ENCODE assay signal across 38 cellular contexts in the genomic region with DNA sequence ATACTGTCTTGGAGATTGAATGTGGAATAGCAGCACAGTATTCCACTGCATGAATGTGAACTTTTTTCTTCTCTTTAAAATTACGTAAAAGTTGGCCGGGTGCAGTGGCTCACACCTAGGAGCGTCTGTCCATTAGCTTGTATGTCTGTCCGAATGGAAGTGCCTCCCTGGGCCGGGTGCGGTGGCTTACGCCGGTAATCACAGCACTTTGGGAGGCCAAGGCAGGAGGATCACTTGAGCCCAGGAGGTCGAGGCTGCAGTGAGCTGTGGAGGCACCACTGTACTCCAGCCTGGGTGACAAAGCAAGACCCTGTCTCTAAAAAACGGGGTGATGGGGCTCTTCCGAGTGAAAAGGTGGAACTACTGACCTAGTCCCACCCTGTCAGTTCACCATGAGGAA. TPM values are rescaled to one million over a fixed set of nuclear protein-coding genes. Genes with fewer than 3 reads are reported as not detected.
"Had no signal": no experiment of that assay in that cellular context is flagged by ENCODE, and none has a peak within 500 bp of the region (broad histone marks: within the 10 kb centered on the region; RNA-seq: fewer than 3 reads in every experiment).

No MANE protein-coding gene starts in this region.

- H3K9me3 ChIP-seq: ascending aorta had no signal

- H3K27ac Mint-ChIP-seq: activated CD4-positive, alpha-beta memory T cell treated with anti-CD3 and anti-CD28 coated beads, Interleukin-2, amount 10 ng/mL, durations not matched to agents 7 days and 5 days; activated CD4-positive, alpha-beta T cell treated with anti-CD3 and anti-CD28 coated beads for 36 hours; activated CD4-positive, alpha-beta T cell treated with anti-CD3 and anti-CD28 coated beads, Interleukin-2, amount 10 ng/mL, durations not matched to agents 7 days and 5 days; activated CD8-positive, alpha-beta memory T cell treated with anti-CD3 and anti-CD28 coated beads, Interleukin-2, amount 10 ng/mL, durations not matched to agents 7 days and 5 days; activated CD8-positive, alpha-beta T cell treated with anti-CD3 and anti-CD28 coated beads, Interleukin-2, amount 10 ng/mL, durations not matched to agents 7 days and 5 days; activated naive CD4-positive, alpha-beta T cell treated with anti-CD3 and anti-CD28 coated beads, Interleukin-2, amount 10 ng/mL, durations not matched to agents 7 days and 5 days; activated naive CD4-positive, alpha-beta T cell treated with anti-CD3 and anti-CD28 coated beads, Interleukin-2, amount 50 U/mL, for 24 hours; activated naive CD8-positive, alpha-beta T cell; activated naive CD8-positive, alpha-beta T cell treated with anti-CD3 and anti-CD28 coated beads, Interleukin-2, amount 10 ng/mL, durations not matched to agents 7 days and 5 days; activated naive CD8-positive, alpha-beta T cell treated with anti-CD3 and anti-CD28 coated beads, Interleukin-2, amount 50 U/mL, for 24 hours; activated T-cell treated with anti-CD3 and anti-CD28 coated beads, Interleukin-2, amount 50 U/mL, for 24 hours; activated T-helper 2 cell treated with anti-CD3 and anti-CD28 coated beads, Interferon-gamma antibody, Interleukin-2, Interleukin-4, amounts not matched to agents 10 μg/mL and 5 μg/mL and 100 μg/mL, durations not matched to agents 14 hours and 24 hours and 36 hours; brain; T-helper 1 cell treated with Interleukin-12 subunit alpha and Interleukin-12 subunit beta and Interleukin-4 antibody, amounts not matched to agents 30 μg/mL and 1 μg/mL, for 36 hours; T-helper 2 cell treated with Interferon-gamma antibody and Interleukin-4, amounts not matched to agents 5 μg/mL and 100 μg/mL, for 36 hours; WTC11 had no signal

- H3K36me3 ChIP-seq: ascending aorta, cardiac muscle cell, WERI-Rb-1 had no signal

- H3K36me3 Mint-ChIP-seq: activated CD8-positive, alpha-beta memory T cell treated with anti-CD3 and anti-CD28 coated beads, Interleukin-2, amount 10 ng/mL, durations not matched to agents 7 days and 5 days; activated naive CD4-positive, alpha-beta T cell treated with anti-CD3 and anti-CD28 coated beads, Interleukin-2, amount 10 ng/mL, durations not matched to agents 7 days and 5 days; activated naive CD4-positive, alpha-beta T cell treated with anti-CD3 and anti-CD28 coated beads, Interleukin-2, amount 50 U/mL, for 24 hours; activated naive CD8-positive, alpha-beta T cell; activated naive CD8-positive, alpha-beta T cell treated with anti-CD3 and anti-CD28 coated beads, Interleukin-2, amount 10 ng/mL, durations not matched to agents 7 days and 5 days; brain; WTC11 had no signal

- H3K4me3 Mint-ChIP-seq: activated CD4-positive, alpha-beta memory T cell treated with anti-CD3 and anti-CD28 coated beads, Interleukin-2, amount 10 ng/mL, durations not matched to agents 7 days and 5 days; activated CD4-positive, alpha-beta T cell treated with anti-CD3 and anti-CD28 coated beads for 36 hours; activated CD4-positive, alpha-beta T cell treated with anti-CD3 and anti-CD28 coated beads, Interleukin-2, amount 10 ng/mL, durations not matched to agents 7 days and 5 days; activated CD8-positive, alpha-beta memory T cell treated with anti-CD3 and anti-CD28 coated beads, Interleukin-2, amount 10 ng/mL, durations not matched to agents 7 days and 5 days; activated CD8-positive, alpha-beta T cell treated with anti-CD3 and anti-CD28 coated beads, Interleukin-2, amount 10 ng/mL, durations not matched to agents 7 days and 5 days; activated naive CD4-positive, alpha-beta T cell treated with anti-CD3 and anti-CD28 coated beads, Interleukin-2, amount 10 ng/mL, durations not matched to agents 7 days and 5 days; activated naive CD4-positive, alpha-beta T cell treated with anti-CD3 and anti-CD28 coated beads, Interleukin-2, amount 50 U/mL, for 24 hours; activated naive CD8-positive, alpha-beta T cell; activated naive CD8-positive, alpha-beta T cell treated with anti-CD3 and anti-CD28 coated beads, Interleukin-2, amount 10 ng/mL, durations not matched to agents 7 days and 5 days; activated naive CD8-positive, alpha-beta T cell treated with anti-CD3 and anti-CD28 coated beads, Interleukin-2, amount 50 U/mL, for 24 hours; activated T-cell treated with anti-CD3 and anti-CD28 coated beads, Interleukin-2, amount 50 U/mL, for 24 hours; brain; central memory CD8-positive, alpha-beta T cell; T-helper 1 cell treated with Interleukin-12 subunit alpha and Interleukin-12 subunit beta and Interleukin-4 antibody, amounts not matched to agents 30 μg/mL and 1 μg/mL, for 36 hours; T-helper 2 cell treated with Interferon-gamma antibody and Interleukin-4, amounts not matched to agents 5 μg/mL and 100 μg/mL, for 36 hours; WTC11 had no signal

- H3K27ac ChIP-seq: ascending aorta, cardiac muscle cell, WERI-Rb-1 had no signal

- H3K9me3 Mint-ChIP-seq: activated CD4-positive, alpha-beta memory T cell treated with anti-CD3 and anti-CD28 coated beads, Interleukin-2, amount 10 ng/mL, durations not matched to agents 7 days and 5 days; activated CD4-positive, alpha-beta T cell treated with anti-CD3 and anti-CD28 coated beads, Interleukin-2, amount 10 ng/mL, durations not matched to agents 7 days and 5 days; activated naive CD4-positive, alpha-beta T cell treated with anti-CD3 and anti-CD28 coated beads, Interleukin-2, amount 10 ng/mL, durations not matched to agents 7 days and 5 days; activated naive CD4-positive, alpha-beta T cell treated with anti-CD3 and anti-CD28 coated beads, Interleukin-2, amount 50 U/mL, for 24 hours; activated naive CD8-positive, alpha-beta T cell treated with anti-CD3 and anti-CD28 coated beads, Interleukin-2, amount 10 ng/mL, durations not matched to agents 7 days and 5 days; activated naive CD8-positive, alpha-beta T cell treated with anti-CD3 and anti-CD28 coated beads, Interleukin-2, amount 50 U/mL, for 24 hours; activated T-cell treated with anti-CD3 and anti-CD28 coated beads, Interleukin-2, amount 50 U/mL, for 24 hours; activated T-helper 2 cell treated with anti-CD3 and anti-CD28 coated beads, Interferon-gamma antibody, Interleukin-2, Interleukin-4, amounts not matched to agents 10 μg/mL and 5 μg/mL and 100 μg/mL, durations not matched to agents 14 hours and 24 hours and 36 hours; brain; central memory CD8-positive, alpha-beta T cell; T-helper 1 cell treated with Interleukin-12 subunit alpha and Interleukin-12 subunit beta and Interleukin-4 antibody, amounts not matched to agents 30 μg/mL and 1 μg/mL, for 36 hours; T-helper 2 cell treated with Interferon-gamma antibody and Interleukin-4, amounts not matched to agents 5 μg/mL and 100 μg/mL, for 36 hours; WTC11 had no signal

- H3K4me1 Mint-ChIP-seq: activated CD8-positive, alpha-beta memory T cell treated with anti-CD3 and anti-CD28 coated beads, Interleukin-2, amount 10 ng/mL, durations not matched to agents 7 days and 5 days; activated naive CD4-positive, alpha-beta T cell treated with anti-CD3 and anti-CD28 coated beads, Interleukin-2, amount 50 U/mL, for 24 hours; activated naive CD8-positive, alpha-beta T cell treated with anti-CD3 and anti-CD28 coated beads, Interleukin-2, amount 10 ng/mL, durations not matched to agents 7 days and 5 days; central memory CD8-positive, alpha-beta T cell; WTC11 had no signal

- H3K4me1 ChIP-seq: ascending aorta had no signal

- FAIRE-seq: bronchial epithelial cell had no signal

- DNase-seq: activated CD4-positive, alpha-beta memory T cell treated with anti-CD3 and anti-CD28 coated beads, Interleukin-2, amount 10 ng/mL, durations not matched to agents 7 days and 5 days; activated CD4-positive, alpha-beta T cell treated with anti-CD3 and anti-CD28 coated beads for 1 hour; activated CD4-positive, alpha-beta T cell treated with anti-CD3 and anti-CD28 coated beads for 36 hours; activated CD4-positive, alpha-beta T cell treated with anti-CD3 and anti-CD28 coated beads for 48 hours; activated CD4-positive, alpha-beta T cell treated with anti-CD3 and anti-CD28 coated beads, Interleukin-2, amount 10 ng/mL, durations not matched to agents 7 days and 5 days; activated CD4-positive, alpha-beta T cell treated with anti-CD3 and anti-CD28 coated beads, Interleukin-2, amount 50 U/mL, for 48 hours; activated CD4-positive, CD25-positive, alpha-beta regulatory T cell; activated CD8-positive, alpha-beta memory T cell treated with anti-CD3 and anti-CD28 coated beads for 24 hours; activated CD8-positive, alpha-beta memory T cell treated with anti-CD3 and anti-CD28 coated beads, Interleukin-2, amount 10 ng/mL, durations not matched to agents 7 days and 5 days; activated CD8-positive, alpha-beta memory T cell treated with anti-CD3 and anti-CD28 coated beads, Interleukin-2, amount 50 U/mL, for 48 hours; activated CD8-positive, alpha-beta T cell treated with anti-CD3 and anti-CD28 coated beads, Interleukin-2, amount 10 ng/mL, durations not matched to agents 7 days and 5 days; activated effector memory CD4-positive, alpha-beta T cell treated with Interleukin-2 at 50 U/mL for 16 hours; activated gamma-delta T cell; activated naive CD4-positive, alpha-beta T cell treated with anti-CD3 and anti-CD28 coated beads, Interleukin-2, amount 10 ng/mL, durations not matched to agents 7 days and 5 days; activated naive CD4-positive, alpha-beta T cell treated with Interleukin-2 at 50 U/mL for 16 hours; activated naive CD8-positive, alpha-beta T cell treated with anti-CD3 and anti-CD28 coated beads, Interleukin-2, amount 10 ng/mL, durations not matched to agents 7 days and 5 days; activated naive CD8-positive, alpha-beta T cell treated with anti-CD3 and anti-CD28 coated beads, Interleukin-2, amount 50 U/mL, for 24 hours; activated T-cell treated with anti-CD3 and anti-CD28 coated beads, Interleukin-2, amount 50 U/mL, for 24 hours; amygdala; anterior cingulate cortex; caudate nucleus; cerebellar nuclear complex; T-helper 1 cell; T-helper 2 cell; T-helper 9 cell; WERI-Rb-1 had no signal

- H3K4me3 ChIP-seq: ascending aorta, cardiac muscle cell had no signal

RNA-seq across cellular contexts. Expression of gene VSX2, which starts 22.6 kb away (rescaled TPM):
- total RNA-seq: activated CD4-positive, alpha-beta memory T cell treated with anti-CD3 and anti-CD28 coated beads, Interleukin-2, amount 10 ng/mL, durations not matched to agents 7 days and 5 days; activated CD4-positive, alpha-beta T cell treated with anti-CD3 and anti-CD28 coated beads for 36 hours; activated CD4-positive, alpha-beta T cell treated with anti-CD3 and anti-CD28 coated beads, Interleukin-2, amount 10 ng/mL, durations not matched to agents 7 days and 5 days; activated CD8-positive, alpha-beta memory T cell treated with anti-CD3 and anti-CD28 coated beads, Interleukin-2, amount 10 ng/mL, durations not matched to agents 7 days and 5 days; activated CD8-positive, alpha-beta T cell treated with anti-CD3 and anti-CD28 coated beads, Interleukin-2, amount 10 ng/mL, durations not matched to agents 7 days and 5 days; activated naive CD8-positive, alpha-beta T cell treated with anti-CD3 and anti-CD28 coated beads, Interleukin-2, amount 10 ng/mL, durations not matched to agents 7 days and 5 days; activated T-helper 2 cell treated with anti-CD3 and anti-CD28 coated beads, Interferon-gamma antibody, Interleukin-2, Interleukin-4, amounts not matched to agents 10 μg/mL and 5 μg/mL and 100 μg/mL, durations not matched to agents 14 hours and 24 hours and 36 hours; ascending aorta; bronchial epithelial cell; cardiac muscle cell; WTC11 had no signal
- polyA plus RNA-seq: adipose tissue, cardiac muscle cell had no signal
